26 cellular contexts compared by ENCODE assay signal in the genomic region with DNA sequence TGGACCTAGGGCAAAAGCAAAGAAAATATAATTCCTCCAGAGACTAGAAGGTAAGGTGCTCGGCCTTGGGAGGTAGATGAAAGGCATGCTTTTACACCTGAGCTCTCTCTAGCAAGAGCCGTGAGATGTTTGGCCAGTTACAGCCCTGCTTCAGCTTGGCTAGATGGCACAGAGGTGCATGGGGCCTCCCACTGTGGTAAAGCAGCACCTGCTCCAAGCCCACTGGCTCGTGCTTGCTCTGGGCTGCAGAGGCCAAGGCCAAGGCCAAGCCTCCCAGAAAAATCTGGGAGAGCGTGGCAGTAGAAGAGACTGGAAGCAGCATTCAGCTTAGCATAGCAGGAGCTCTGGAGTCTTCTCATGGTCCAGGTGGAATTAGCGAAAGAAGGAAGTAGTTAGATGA. TPM values are rescaled to one million over a fixed set of nuclear protein-coding genes. Genes with fewer than 3 reads are reported as not detected.
"Had no signal": no experiment of that assay in that cellular context is flagged by ENCODE, and none has a peak within 500 bp of the region (broad histone marks: within the 10 kb centered on the region; RNA-seq: fewer than 3 reads in every experiment).

No MANE protein-coding gene starts in this region.

- H3K4me1 ChIP-seq: foreskin keratinocyte had no signal

- H3K36me3 ChIP-seq: cardiac muscle cell, neutrophil, ovary, thyroid gland, WERI-Rb-1 had no signal

- H3K4me3 ChIP-seq: cardiac muscle cell, ovary, smooth muscle cell, thyroid gland had no signal

- H3K27me3 ChIP-seq: ovary, thyroid gland had no signal

- H3K9me3 ChIP-seq: neutrophil, ovary, thyroid gland had no signal

- ATAC-seq: activated CD8-positive, alpha-beta memory T cell treated with anti-CD3 and anti-CD28 coated beads, Interleukin-2, amount 10 ng/mL, durations not matched to agents 7 days and 5 days; activated CD8-positive, alpha-beta T cell treated with anti-CD3 and anti-CD28 coated beads for 36 hours; foreskin keratinocyte; sciatic nerve; stimulated activated naive B cell treated with anti-CD40 and anti-IgM and Interleukin-4, amounts not matched to agents 10 μg/mL and 1 μg/mL and 100 μg/mL, for 72 hours; T-cell had no signal

- DNase-seq: activated CD4-positive, alpha-beta T cell treated with anti-CD3 and anti-CD28 coated beads, Interleukin-2, amount 10 ng/mL, durations not matched to agents 7 days and 5 days; activated CD4-positive, CD25-positive, alpha-beta regulatory T cell treated with anti-CD3 and anti-CD28 coated beads, Interleukin-2, amount 50 U/mL, for 72 hours; activated CD8-positive, alpha-beta memory T cell treated with anti-CD3 and anti-CD28 coated beads, Interleukin-2, amount 10 ng/mL, durations not matched to agents 7 days and 5 days; activated CD8-positive, alpha-beta T cell treated with anti-CD3 and anti-CD28 coated beads for 36 hours; activated effector memory CD4-positive, alpha-beta T cell treated with anti-CD3 and anti-CD28 coated beads, Interleukin-2, amount 50 U/mL, for 16 hours; activated naive CD4-positive, alpha-beta T cell treated with anti-CD3 and anti-CD28 coated beads, Interleukin-2, amount 10 ng/mL, durations not matched to agents 7 days and 5 days; activated T-cell treated with anti-CD3 and anti-CD28 coated beads for 4 hours; dermis blood vessel endothelial cell; effector CD8-positive, alpha-beta T cell; foreskin keratinocyte; kidney glomerular epithelial cell; ovary; stimulated activated CD4-positive, alpha-beta T cell treated with anti-CD3 and anti-CD28 coated beads, Interleukin-15, amount 100 ng/mL, for 24 hours; stimulated activated naive B cell treated with anti-CD40 and anti-IgM and Interleukin-4, amounts not matched to agents 10 μg/mL and 1 μg/mL and 100 μg/mL, for 72 hours; T-cell; WERI-Rb-1 had no signal

- H3K27ac ChIP-seq: cardiac muscle cell, foreskin keratinocyte, neutrophil, ovary, WERI-Rb-1 had no signal

RNA-seq across cellular contexts. Expression of a gene that starts 31.0 kb away (rescaled TPM):
- total RNA-seq: activated CD4-positive, alpha-beta T cell treated with anti-CD3 and anti-CD28 coated beads, Interleukin-2, amount 10 ng/mL, durations not matched to agents 7 days and 5 days; activated CD8-positive, alpha-beta memory T cell treated with anti-CD3 and anti-CD28 coated beads, Interleukin-2, amount 10 ng/mL, durations not matched to agents 7 days and 5 days; activated CD8-positive, alpha-beta T cell treated with anti-CD3 and anti-CD28 coated beads for 36 hours; cardiac muscle cell; dermis blood vessel endothelial cell; foreskin keratinocyte; liver; myocyte; ovary; pulmonary artery endothelial cell; sciatic nerve; smooth muscle cell; T-cell; thyroid gland; ureter had no signal
- polyA plus RNA-seq: cardiac muscle cell, esophagus, foreskin keratinocyte, liver, smooth muscle cell had no signal
